9 cellular contexts compared by ENCODE assay signal in the genomic region with DNA sequence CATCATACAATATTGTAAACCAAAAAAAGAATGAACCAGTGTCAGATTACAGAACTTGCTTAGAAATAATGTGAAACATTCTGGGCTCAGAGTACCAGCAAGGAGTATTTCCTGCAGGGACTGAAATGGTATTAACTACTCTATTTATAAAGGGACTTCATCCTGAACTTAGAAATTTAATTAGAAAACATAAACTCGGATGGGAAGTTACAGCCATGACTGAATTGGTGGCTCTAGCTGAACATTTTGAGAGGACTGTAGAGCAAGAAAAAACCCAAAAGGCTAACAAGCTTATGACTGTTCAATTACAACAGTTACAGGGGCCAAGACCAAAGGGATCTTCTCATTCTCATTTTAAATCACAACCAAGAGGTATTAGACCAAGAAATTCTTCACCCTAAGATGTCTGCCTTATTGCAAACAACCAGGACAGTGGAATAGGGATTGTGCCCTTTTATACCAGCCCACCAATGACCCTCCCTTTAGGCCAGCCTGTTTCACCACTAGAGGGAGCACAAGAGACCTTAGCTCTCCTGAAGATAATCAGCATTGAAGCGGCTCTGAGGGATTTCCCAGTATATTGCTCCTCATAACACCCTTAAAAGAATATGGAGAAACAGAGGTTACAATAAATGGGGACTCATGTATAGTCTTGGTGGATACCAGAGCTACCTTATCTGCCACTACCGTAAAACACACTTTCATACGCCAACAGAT. TPM values are rescaled to one million over a fixed set of nuclear protein-coding genes. Genes with fewer than 3 reads are reported as not detected.
DNase-seq lines count a peak whose midpoint lies in the region; ATAC-seq and TF ChIP-seq lines count a peak whose summit lies in the region.
"Not testable (repeated sequence)": the region's sequence is repeated elsewhere in the genome, so short reads cannot be mapped to it uniquely, and the experiment has no call there.
"Had no signal": no experiment of that assay in that cellular context is flagged by ENCODE, and none has a peak within 500 bp of the region (broad histone marks: within the 10 kb centered on the region; RNA-seq: fewer than 3 reads in every experiment).

No MANE protein-coding gene starts in this region.

- ATAC-seq in GM21367 (IDR thresholded peaks at IDR 0.05; ENCODE audit: unreplicated experiment) (peak; percentile 74), right lobe of liver (peak; percentile 75 to 82 (median 81))

- not testable (repeated sequence) for H3K9ac ChIP-seq in OCI-LY1 (ENCODE audit: low read length); endodermal cell (ENCODE audit: extremely low read depth, low read length, poor library complexity, severe bottlenecking)

- not testable (repeated sequence) for H3K79me2 ChIP-seq in OCI-LY1 (ENCODE audit: insufficient read depth, low read length)

- not testable (repeated sequence) for H4K20me1 ChIP-seq in OCI-LY1 (ENCODE audit: insufficient read depth, low read length)

- not testable (repeated sequence) for H3K4me2 ChIP-seq in OCI-LY1 (ENCODE audit: low read length)

- H3K27ac Mint-ChIP-seq in endodermal cell, result not testable (repeated sequence)

- peak; percentile 51 for TF ChIP-seq CTCF in OCI-LY1 (IDR thresholded peaks at IDR 0.05; ENCODE audit: low read length)
- TF ChIP-seq CTCF in endodermal cell (conservative IDR thresholded peaks at IDR 0.05), result peak; percentile 81
- TF ChIP-seq CTCF in right lobe of liver (IDR thresholded peaks at IDR 0.05), result peak; percentile 38 to 63 (median 49)

- not testable (repeated sequence) for H3K27ac ChIP-seq in OCI-LY1 (ENCODE audit: low read depth, low read length, poor library complexity, severe bottlenecking); endodermal cell (ENCODE audit: low read depth, low read length); right lobe of liver

- not testable (repeated sequence) for H3F3A ChIP-seq in OCI-LY1 (ENCODE audit: insufficient read depth, low read length)

- not testable (repeated sequence) for H3K9me3 ChIP-seq in OCI-LY1 (ENCODE audit: low read length); endodermal cell (ENCODE audit: control insufficient read depth, low read length); right lobe of liver

- DNase-seq in COR-L47 (lab: John Stamatoyannopoulos, UW) (peak; percentile 35), HT-29 (ENCODE audit: low spot score) (peak; percentile 40), endodermal cell (peak; percentile 59)
- DNase-seq in activated CD4-positive, alpha-beta T cell treated with anti-CD3 and anti-CD28 coated beads, Interleukin-2, amount 50 U/mL, for 48 hours, result peak; percentile 23 to 35
- DNase-seq in right lobe of liver, result not testable (repeated sequence)
- DNase-seq in stimulated activated CD4-positive, alpha-beta T cell treated with anti-CD3 and anti-CD28 coated beads, Interleukin-2, amount 100 ng/mL, for 24 hours, result peak; percentile 21 to 31

- H3K9me2 ChIP-seq in OCI-LY1 (ENCODE audit: low read depth, low read length), result not testable (repeated sequence)

- H3K36me3 ChIP-seq in OCI-LY1 (ENCODE audit: insufficient read depth, low read length); endodermal cell (ENCODE audit: control insufficient read depth, insufficient read depth, low read length); right lobe of liver: not testable (repeated sequence)

- TF ChIP-seq POLR2A in right lobe of liver (IDR thresholded peaks at IDR 0.05), result not testable (repeated sequence)

- not testable (repeated sequence) for H3K4me3 Mint-ChIP-seq in endodermal cell

- H3K27me3 ChIP-seq in OCI-LY1 (ENCODE audit: insufficient read depth, low read length); right lobe of liver: not testable (repeated sequence)
- H3K27me3 ChIP-seq in endodermal cell (ENCODE audit: control insufficient read depth, insufficient read depth, low read length, poor library complexity, severe bottlenecking), result peaks cover 41% of the 10 kb centered on the region

- not testable (repeated sequence) for H3K4me1 ChIP-seq in OCI-LY1 (ENCODE audit: insufficient read depth, low read length, severe bottlenecking); endodermal cell (ENCODE audit: control insufficient read depth, insufficient read depth, low read length); right lobe of liver

- intact Hi-C loops in right lobe of liver (cut with DNase I), result not testable (repeated sequence)

- H2AFZ ChIP-seq in OCI-LY1 (ENCODE audit: low read length), result not testable (repeated sequence)

- H3K4me3 ChIP-seq in OCI-LY1 (ENCODE audit: low read depth, low read length, poor library complexity, severe bottlenecking); endodermal cell (ENCODE audit: low read length); right lobe of liver: not testable (repeated sequence)

- 59 to 80% methylated on average over 1 to 4 of the region's 4 CpGs for WGBS in endodermal cell (ENCODE audit: insufficient coverage in 1 of 2, insufficient read length in 1 of 2), 2 experiments
- WGBS in right lobe of liver (ENCODE audit: insufficient coverage, low coverage, low lambda C conversion rate, missing lambda C conversion rate), result 37% methylated on average over 4 of the region's 4 CpGs

- H3K27me3 Mint-ChIP-seq in endodermal cell (ENCODE audit: insufficient read depth), result peaks cover 62% of the 10 kb centered on the region

- H3K9me3 Mint-ChIP-seq in endodermal cell, result peaks cover 14% of the 10 kb centered on the region

- not testable (repeated sequence) for H3K36me3 Mint-ChIP-seq in endodermal cell (ENCODE audit: low read depth)

- not testable (repeated sequence) for H3K4me1 Mint-ChIP-seq in endodermal cell

RNA-seq across cellular contexts. Expression of gene TPRKB, which starts 46.6 kb away (rescaled TPM):
- 16.6 and 18.8 TPM in 2 replicates for total RNA-seq in HT-29 (2014; rRNA removed; shearing (Covaris generic))
- total RNA-seq in endodermal cell (10 to 100 TPM; 37.9 to 42.7 TPM), right lobe of liver (10 to 100 TPM in 5 of 6 experiments, 1 to 10 TPM in 1; 6.9 to 19.8 (median 11.5) TPM)
- polyA plus RNA-seq in endodermal cell (2013, experiment 1 of 2), result 71.7 TPM
- polyA plus RNA-seq in endodermal cell (2013, experiment 2 of 2), result 71.6 TPM

RNA-seq across cellular contexts. Expression of gene NAT8, which starts 48.3 kb away (rescaled TPM):
- not detected in 2 replicates for total RNA-seq in HT-29 (2014; rRNA removed; shearing (Covaris generic))
- not detected for total RNA-seq in endodermal cell
- not detected for polyA plus RNA-seq in endodermal cell (2013, experiment 1 of 2)
- polyA plus RNA-seq in endodermal cell (2013, experiment 2 of 2), result not detected
- total RNA-seq in right lobe of liver, result 10 to 100 TPM; 15.1 to 40.6 (median 32.7) TPM
- total RNA-seq: H7 had no signal

Comparison
In these comparisons a context has a peak if more than half of its experiments do, and no peak if none do; other contexts are left out.
1. RNA of gene NAT8, which starts 48.3 kb away (total RNA-seq): 15.1 to 40.6 TPM in right lobe of liver; not detected in HT-29 and not detected in endodermal cell; every median in the first group is over 10 times any median in the second.
2. Peak in every context shown above with its lines, with median percentiles within 50 percentile points of each other: CTCF ChIP-seq.